In genomic region chr1:202567747-202568146, GRCh38 we compare ENCODE assay signal across 13 cellular contexts.
DNase-seq lines count a peak whose midpoint lies in the region; TF ChIP-seq lines count a peak whose summit lies in the region.
"Had no signal": no experiment of that assay in that cellular context is flagged by ENCODE, and none has a peak within 500 bp of the region (broad histone marks: within the 10 kb centered on the region; RNA-seq: fewer than 3 reads in every experiment).

No MANE protein-coding gene starts in this region.

- TF ChIP-seq CTCF in esophagus squamous epithelium (IDR thresholded peaks at IDR 0.05) = no peak
- no peak for TF ChIP-seq CTCF in osteocyte (IDR thresholded peaks at IDR 0.05)

- H3K4me3 ChIP-seq in NT2/D1 (ENCODE audit: insufficient read length, low read depth) (no peak overlapping the region), esophagus squamous epithelium (no peak overlapping the region)

- H3K36me3 Mint-ChIP-seq in osteocyte (ENCODE audit: unreplicated experiment) (peaks cover 6% of the 10 kb centered on the region), immature natural killer cell (peaks cover 0 to 32% (median 1%) of the 10 kb centered on the region in 3 donors)
- H3K36me3 Mint-ChIP-seq in activated CD4-positive, alpha-beta T cell treated with anti-CD3 and anti-CD28 coated beads, Interleukin-2, amount 10 ng/mL, durations not matched to agents 7 days and 5 days (ENCODE audit: low read depth) = peaks cover 9% of the 10 kb centered on the region

- 45 to 69% methylated on average over 4 of the region's 4 CpGs for whole genome bisulfite sequencing in esophagus squamous epithelium, 2 donors

- POLR2A ChIA-PET in activated CD4-positive, alpha-beta T cell treated with anti-CD3 and anti-CD28 coated beads, Interleukin-2, amount 10 ng/mL, durations not matched to agents 7 days and 5 days (lab: Charles Lee) = no interaction called here

- H3K27ac ChIP-seq in esophagus squamous epithelium = peak overlapping the region; percentile 0 to 71 (median 48)

- H3K9me3 Mint-ChIP-seq in osteocyte (ENCODE audit: unreplicated experiment) (no peaks in the 10 kb centered on the region), immature natural killer cell (no peaks in the 10 kb centered on the region)
- H3K9me3 Mint-ChIP-seq in activated CD4-positive, alpha-beta T cell treated with anti-CD3 and anti-CD28 coated beads, Interleukin-2, amount 10 ng/mL, durations not matched to agents 7 days and 5 days = no peaks in the 10 kb centered on the region
- H3K9me3 Mint-ChIP-seq: activated CD4-positive, alpha-beta T cell treated with anti-CD3 and anti-CD28 coated beads, Interleukin-2, amount 10 ng/mL, durations not matched to agents 24 days and 14 days; activated naive CD4-positive, alpha-beta T cell treated with anti-CD3 and anti-CD28 coated beads, Interleukin-2, amount 10 ng/mL, durations not matched to agents 7 days and 5 days had no signal

- no peak for TF ChIP-seq POLR2A in esophagus squamous epithelium (IDR thresholded peaks at IDR 0.05)

- peaks cover 1% of the 10 kb centered on the region for H3K4me1 ChIP-seq in NT2/D1 (ENCODE audit: insufficient read depth, insufficient read length)
- H3K4me1 ChIP-seq in esophagus squamous epithelium = peaks cover 0 to 87% (median 30%) of the 10 kb centered on the region in 3 donors

- no peaks in the 10 kb centered on the region for H3K9me3 ChIP-seq in NT2/D1 (ENCODE audit: insufficient read depth, low read length)
- no peaks in the 10 kb centered on the region for H3K9me3 ChIP-seq in esophagus squamous epithelium

- peaks cover 46% of the 10 kb centered on the region for H3K4me1 Mint-ChIP-seq in osteocyte (ENCODE audit: unreplicated experiment)
- peaks cover 37 to 38% of the 10 kb centered on the region in 2 donors for H3K4me1 Mint-ChIP-seq in immature natural killer cell
- H3K4me1 Mint-ChIP-seq in activated CD4-positive, alpha-beta T cell treated with anti-CD3 and anti-CD28 coated beads, Interleukin-2, amount 10 ng/mL, durations not matched to agents 7 days and 5 days = peaks cover 14% of the 10 kb centered on the region

- no peak overlapping the region for H3K9ac ChIP-seq in NT2/D1 (ENCODE audit: insufficient read length, low read depth)

- H3K27me3 ChIP-seq in NT2/D1 (ENCODE audit: insufficient read depth, insufficient read length) (no peaks in the 10 kb centered on the region), esophagus squamous epithelium (no peaks in the 10 kb centered on the region)

- peak overlapping the region; percentile 16 for H3K4me3 Mint-ChIP-seq in osteocyte (ENCODE audit: unreplicated experiment)
- H3K4me3 Mint-ChIP-seq in immature natural killer cell = no peak overlapping the region
- H3K4me3 Mint-ChIP-seq in activated CD4-positive, alpha-beta T cell treated with anti-CD3 and anti-CD28 coated beads, Interleukin-2, amount 10 ng/mL, durations not matched to agents 7 days and 5 days = no peak overlapping the region
- H3K4me3 Mint-ChIP-seq: activated CD4-positive, alpha-beta T cell treated with anti-CD3 and anti-CD28 coated beads, Interleukin-2, amount 10 ng/mL, durations not matched to agents 24 days and 14 days; activated naive CD4-positive, alpha-beta T cell treated with anti-CD3 and anti-CD28 coated beads, Interleukin-2, amount 10 ng/mL, durations not matched to agents 7 days and 5 days had no signal

- peak overlapping the region; percentile 90 for H3K27ac Mint-ChIP-seq in osteocyte (ENCODE audit: unreplicated experiment)
- H3K27ac Mint-ChIP-seq in immature natural killer cell = peak overlapping the region in 1 of 6 donors; percentile 29
- H3K27ac Mint-ChIP-seq in activated CD4-positive, alpha-beta T cell treated with anti-CD3 and anti-CD28 coated beads, Interleukin-2, amount 10 ng/mL, durations not matched to agents 7 days and 5 days = no peak overlapping the region
- H3K27ac Mint-ChIP-seq: activated CD4-positive, alpha-beta T cell treated with anti-CD3 and anti-CD28 coated beads, Interleukin-2, amount 10 ng/mL, durations not matched to agents 24 days and 14 days; activated naive CD4-positive, alpha-beta T cell treated with anti-CD3 and anti-CD28 coated beads, Interleukin-2, amount 10 ng/mL, durations not matched to agents 7 days and 5 days had no signal

- CTCF ChIA-PET in activated CD4-positive, alpha-beta T cell treated with anti-CD3 and anti-CD28 coated beads, Interleukin-2, amount 10 ng/mL, durations not matched to agents 7 days and 5 days (lab: Charles Lee) = interaction anchor here (0.6 to 1.1 kb wide), 4 partner anchors 8 to 388 kb away, joined by 3 to 4 read pairs (median 3); no protein-coding TSS in a partner anchor

- H3K36me3 ChIP-seq in NT2/D1 (ENCODE audit: insufficient read depth, insufficient read length, low read length) = peaks cover 10% of the 10 kb centered on the region
- peaks cover 0 to 73% (median 4%) of the 10 kb centered on the region in 3 donors for H3K36me3 ChIP-seq in esophagus squamous epithelium

- H3K27me3 Mint-ChIP-seq in osteocyte (ENCODE audit: unreplicated experiment) (no peaks in the 10 kb centered on the region), immature natural killer cell (ENCODE audit: low read depth in 3 of 3) (peaks cover 0 to 2% (median 0%) of the 10 kb centered on the region in 3 donors)
- H3K27me3 Mint-ChIP-seq in activated CD4-positive, alpha-beta T cell treated with anti-CD3 and anti-CD28 coated beads, Interleukin-2, amount 10 ng/mL, durations not matched to agents 7 days and 5 days = no peaks in the 10 kb centered on the region
- H3K27me3 Mint-ChIP-seq: activated CD4-positive, alpha-beta T cell treated with anti-CD3 and anti-CD28 coated beads, Interleukin-2, amount 10 ng/mL, durations not matched to agents 24 days and 14 days; activated naive CD4-positive, alpha-beta T cell treated with anti-CD3 and anti-CD28 coated beads, Interleukin-2, amount 10 ng/mL, durations not matched to agents 7 days and 5 days had no signal

- DNase-seq in AG20443 (ENCODE audit: low spot score) (peak; percentile 56), NT2/D1 (ENCODE audit: low read depth, low spot score) (peak; percentile 89), esophagus squamous epithelium (lab: John Stamatoyannopoulos, UW) (no peak), osteocyte (ENCODE audit: extremely low spot score, unreplicated experiment) (no peak), immature natural killer cell (no peak)
- no peak for DNase-seq in stimulated activated CD4-positive, alpha-beta T cell treated with anti-CD3 and anti-CD28 coated beads, Interleukin-1b, Interleukin-23, amount 100 ng/mL, for 48 hours
- DNase-seq in activated CD4-positive, alpha-beta T cell treated with anti-CD3 and anti-CD28 coated beads, Interleukin-2, amount 10 ng/mL, durations not matched to agents 7 days and 5 days = no peak
- DNase-seq in activated CD4-positive, CD25-positive, alpha-beta regulatory T cell (lab: John Stamatoyannopoulos, UW) = no peak
- DNase-seq: activated CD4-positive, alpha-beta T cell treated with anti-CD3 and anti-CD28 coated beads, Interleukin-2, amount 10 ng/mL, durations not matched to agents 24 days and 14 days; activated naive CD4-positive, alpha-beta T cell treated with anti-CD3 and anti-CD28 coated beads, Interleukin-2, amount 10 ng/mL, durations not matched to agents 7 days and 5 days; GOT3; left colon; NCI-H510A had no signal

- intact Hi-C loops in esophagus squamous epithelium (cut with DNase I) = loop anchor here (5.0 kb wide), 1 partner anchor 55 kb away; no protein-coding TSS in a partner anchor

Comparison
In these comparisons a context has a peak if more than half of its experiments do, and no peak if none do; other contexts are left out.
1. DNase-seq: peak in AG20443 (single experiment) and NT2/D1 (single experiment); none in esophagus squamous epithelium (single experiment), osteocyte (single experiment), stimulated activated CD4-positive, alpha-beta T cell treated with anti-CD3 and anti-CD28 coated beads, Interleukin-1b, Interleukin-23, amount 100 ng/mL, for 48 hours (single experiment), immature natural killer cell (0 of 3), activated CD4-positive, alpha-beta T cell treated with anti-CD3 and anti-CD28 coated beads, Interleukin-2, amount 10 ng/mL, durations not matched to agents 7 days and 5 days (single experiment) and activated CD4-positive, CD25-positive, alpha-beta regulatory T cell (0 of 4).